In the genomic region with DNA sequence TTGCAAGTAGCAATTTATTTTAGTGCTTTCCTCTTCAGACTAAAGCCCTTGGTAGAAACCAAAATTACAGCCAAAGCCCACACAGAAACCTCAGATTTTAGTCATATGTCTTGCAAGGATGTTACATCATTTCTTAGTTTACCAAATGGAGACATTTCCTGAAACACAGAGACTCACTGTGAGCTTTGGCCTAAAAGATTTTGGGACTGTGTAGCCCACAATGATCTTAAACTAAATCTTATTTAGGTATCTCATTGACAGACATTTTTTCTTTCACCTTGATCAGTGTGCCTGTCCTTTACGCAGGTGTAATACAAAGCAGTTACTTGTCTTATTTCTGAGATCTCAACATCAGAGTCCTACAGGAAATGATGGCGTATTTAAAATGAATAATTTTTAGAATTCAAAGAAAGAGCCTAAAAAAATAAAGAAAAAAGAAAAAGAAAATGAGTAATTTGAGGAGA, we compare ENCODE assay signal across 8 cellular contexts. TPM values are rescaled to one million over a fixed set of nuclear protein-coding genes. Genes with fewer than 3 reads are reported as not detected.
DNase-seq lines count a peak whose midpoint lies in the region; ATAC-seq and TF ChIP-seq lines count a peak whose summit lies in the region.

No MANE protein-coding gene starts in this region.

- no peak for TF ChIP-seq EP300 in gastroesophageal sphincter (IDR thresholded peaks at IDR 0.05)

- H3K27ac Mint-ChIP-seq in CD14-positive monocyte, result peak overlapping the region; percentile 78 to 93 (median 85)

- H3K4me3 ChIP-seq in gastroesophageal sphincter, result no peak overlapping the region

- ATAC-seq in GM21515 (IDR thresholded peaks at IDR 0.05; ENCODE audit: unreplicated experiment) (peak; percentile 43), gastroesophageal sphincter (no peak)

- H3K4me3 Mint-ChIP-seq in CD14-positive monocyte, result peak overlapping the region in 1 of 2 donors; percentile 26

- no peaks in the 10 kb centered on the region for H3K36me3 Mint-ChIP-seq in CD14-positive monocyte

- no peak for TF ChIP-seq CTCF in CD14-positive monocyte (IDR thresholded peaks at IDR 0.05)
- no peak for TF ChIP-seq CTCF in gastroesophageal sphincter (IDR thresholded peaks at IDR 0.05)

- H3K27ac ChIP-seq in gastroesophageal sphincter, result no peak overlapping the region

- no peaks in the 10 kb centered on the region for H3K9me3 Mint-ChIP-seq in CD14-positive monocyte

- DNase-seq in CD14-positive monocyte (ENCODE audit: low spot score) (no peak), NOMO-1 treated with dmso at 0.1 percent for 144 hours (lab: John Stamatoyannopoulos, UW; ENCODE audit: unreplicated experiment) (peak; percentile 33), erythroblast (lab: John Stamatoyannopoulos, UW) (peak; percentile 19 to 75), SHP77 (lab: John Stamatoyannopoulos, UW) (no peak), NCI-H69 (lab: John Stamatoyannopoulos, UW) (no peak), HPDE6-E6E7 (ENCODE audit: extremely low spot score) (no peak)

- WGBS in gastroesophageal sphincter (ENCODE audit: low coverage in 1 of 2), 2 donors, result 92 to 100% methylated on average over 2 of the region's 2 CpGs

- TF ChIP-seq POLR2A in erythroblast (IDR thresholded peaks at IDR 0.05; ENCODE audit: low read length) (no peak), gastroesophageal sphincter (IDR thresholded peaks at IDR 0.05) (no peak)

- no peaks in the 10 kb centered on the region for H3K27me3 ChIP-seq in gastroesophageal sphincter

- intact Hi-C loops in CD14-positive monocyte (cut with micrococcal nuclease), result loop anchor here in 1 of 2 donors (10.0 kb wide), 1 partner anchor 526 kb away; the partner anchor contains the start of gene GABPB1

- H3K27me3 Mint-ChIP-seq in CD14-positive monocyte (ENCODE audit: low read depth in 3 of 3), result no peaks in the 10 kb centered on the region

- H3K4me1 ChIP-seq in gastroesophageal sphincter, result peaks cover 0 to 22% (median 0%) of the 10 kb centered on the region in 3 donors

- H3K4me1 Mint-ChIP-seq in CD14-positive monocyte, result peaks cover 74% of the 10 kb centered on the region

- H3K36me3 ChIP-seq in gastroesophageal sphincter, result no peaks in the 10 kb centered on the region

- H3K9me3 ChIP-seq in gastroesophageal sphincter, result no peaks in the 10 kb centered on the region

RNA-seq across cellular contexts. Expression of gene AP4E1, which starts 27.8 kb away (rescaled TPM):
- polyA plus RNA-seq in CD14-positive monocyte, result 1 to 10 TPM; 5.3 to 7.7 TPM
- 10 to 100 TPM; 10.6 to 18.5 (median 14.0) TPM for total RNA-seq in gastroesophageal sphincter

Comparison
In these comparisons a context has a peak if more than half of its experiments do, and no peak if none do; other contexts are left out.
1. DNase-seq: peak in NOMO-1 treated with dmso at 0.1 percent for 144 hours (single experiment) and erythroblast (2 of 2); none in CD14-positive monocyte (single experiment), SHP77 (0 of 2), NCI-H69 (single experiment) and HPDE6-E6E7 (single experiment).